8 cellular contexts compared by ENCODE assay signal in the genomic region with DNA sequence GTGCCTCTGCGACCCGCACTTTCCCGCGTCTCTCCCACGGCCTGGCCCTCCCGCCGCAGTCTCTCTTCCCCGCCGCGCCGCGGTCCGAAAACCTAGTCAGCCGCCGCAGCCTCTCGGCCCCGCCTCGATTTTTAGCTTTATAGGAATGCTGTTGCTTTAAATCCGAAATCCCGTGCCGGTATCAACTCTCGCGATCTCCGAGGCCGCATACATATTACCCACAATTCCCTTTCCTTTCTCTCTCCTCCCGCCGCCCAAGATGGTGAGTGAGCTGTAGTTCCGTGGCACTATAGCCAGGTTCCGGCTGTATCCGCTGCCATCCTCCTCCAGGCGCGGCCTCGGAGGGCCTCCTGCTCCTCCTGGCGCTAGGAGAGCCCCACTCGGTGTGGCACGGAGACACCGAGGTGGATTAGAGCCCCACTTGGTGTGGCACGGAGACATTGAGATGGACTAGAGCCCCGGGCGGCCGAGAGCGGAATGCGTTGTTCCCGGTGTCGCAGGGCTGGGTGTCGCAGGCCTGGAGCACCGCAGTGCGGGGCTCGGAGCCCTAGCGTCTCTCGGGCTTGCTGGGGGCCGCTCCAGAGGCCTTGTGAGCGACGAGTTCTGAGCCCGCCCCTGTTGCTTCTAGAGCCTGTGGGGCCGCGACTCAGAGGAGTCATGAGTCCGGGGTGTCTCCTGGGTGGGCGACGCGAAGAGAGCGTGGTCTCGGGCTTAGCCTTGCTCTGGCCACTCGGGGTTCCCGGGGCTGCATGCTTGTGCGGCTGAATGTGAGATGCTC. TPM values are rescaled to one million over a fixed set of nuclear protein-coding genes. Genes with fewer than 3 reads are reported as not detected.
DNase-seq lines count a peak whose midpoint lies in the region; ATAC-seq and TF ChIP-seq lines count a peak whose summit lies in the region.

A gene (minus strand): TSS at position 147 of the 778 bp plus-strand sequence. CDS start 1,469 bp downstream, outside the sequence.
A gene (plus strand): TSS at position 234 of the 778 bp plus-strand sequence. CDS start 26 bp downstream, at position 260.

- DNase-seq in DMS53 (lab: John Stamatoyannopoulos, UW) (peak; percentile 97), LNCaP clone FGC (ENCODE audit: low read depth) (peak; percentile 91), RPMI8226 (peak; percentile 98), fibroblast of lung (ENCODE audit: low read depth in 2 of 2) (peak; percentile 93 to 98)
- peak; percentile 80 to 83 for DNase-seq in activated T-helper 1 cell treated with anti-CD3 and anti-CD28 coated beads, Interleukin-2, amount 50 U/mL, for 16 hours (ENCODE audit: low read depth in 1 of 2, low spot score in 1 of 2)
- DNase-seq in naive thymus-derived CD8-positive, alpha-beta T cell, result peak; percentile 72 to 97 (median 90)
- DNase-seq in stimulated activated naive B cell treated with anti-CD40 and anti-IgM and Interleukin-4, amounts not matched to agents 10 μg/mL and 1 μg/mL and 100 μg/mL, for 72 hours, result peak; percentile 91

- H3K27ac ChIP-seq in fibroblast of lung (ENCODE audit: insufficient read depth, low read length), result peak within 1 kb of the TSS; percentile 92

- H3K4me3 ChIP-seq in LNCaP clone FGC (ENCODE audit: low read depth, low read length) (peak within 1 kb of the TSS; percentile 97), fibroblast of lung (replicated peaks in 1 of 4; ENCODE audit: control extremely low read depth in 1 of 4, insufficient read depth in 1 of 4, low read depth in 3 of 4, low read length in 4 of 4) (peak within 1 kb of the TSS; percentile 81 to 95 (median 92))

- H3K4me1 ChIP-seq in fibroblast of lung (ENCODE audit: control insufficient read depth, extremely low read depth, insufficient read depth, low read length), result peaks cover 11% of the 10 kb centered on the region

- no peaks in the 10 kb centered on the region for H3K9me3 Mint-ChIP-seq in naive thymus-derived CD8-positive, alpha-beta T cell
- no peaks in the 10 kb centered on the region for H3K9me3 Mint-ChIP-seq in stimulated activated naive B cell treated with anti-CD40 and anti-IgM and Interleukin-4, amounts not matched to agents 10 μg/mL and 1 μg/mL and 100 μg/mL, for 72 hours

- H4K20me1 ChIP-seq in fibroblast of lung (ENCODE audit: control insufficient read depth, extremely low read depth, insufficient read depth, low read length), result no peaks in the 10 kb centered on the region

- no peak for TF ChIP-seq CTCF in LNCaP clone FGC (IDR thresholded peaks at IDR 0.05; ENCODE audit: control insufficient read depth, extremely low read depth, insufficient read depth)
- TF ChIP-seq CTCF in fibroblast of lung (conservative IDR thresholded peaks at IDR 0.05 in 1 of 2, IDR thresholded peaks at IDR 0.05 in 1 of 2; ENCODE audit: low read depth in 1 of 2, low read length in 2 of 2), result no peak

- peak within 1 kb of the TSS; percentile 95 to 99 (median 98) for H3K27ac Mint-ChIP-seq in naive thymus-derived CD8-positive, alpha-beta T cell
- peak within 1 kb of the TSS; percentile 100 for H3K27ac Mint-ChIP-seq in stimulated activated naive B cell treated with anti-CD40 and anti-IgM and Interleukin-4, amounts not matched to agents 10 μg/mL and 1 μg/mL and 100 μg/mL, for 72 hours

- peaks cover 35% of the 10 kb centered on the region for H3K36me3 ChIP-seq in fibroblast of lung (ENCODE audit: control insufficient read depth, insufficient read depth, low read length)

- H2AFZ ChIP-seq in fibroblast of lung (ENCODE audit: low read length), result no peak within 1 kb of the TSS

- peaks cover 0 to 66% (median 21%) of the 10 kb centered on the region in 3 donors for H3K36me3 Mint-ChIP-seq in naive thymus-derived CD8-positive, alpha-beta T cell
- H3K36me3 Mint-ChIP-seq in stimulated activated naive B cell treated with anti-CD40 and anti-IgM and Interleukin-4, amounts not matched to agents 10 μg/mL and 1 μg/mL and 100 μg/mL, for 72 hours, result peaks cover 44 to 75% of the 10 kb centered on the region in 2 donors

- H3K27me3 ChIP-seq in fibroblast of lung (ENCODE audit: control insufficient read depth, insufficient read depth, low read length), result no peaks in the 10 kb centered on the region

- no peaks in the 10 kb centered on the region for H3K9me3 ChIP-seq in fibroblast of lung (ENCODE audit: control insufficient read depth, insufficient read depth, low read depth, low read length)

- peaks cover 18 to 46% (median 42%) of the 10 kb centered on the region in 4 donors for H3K4me1 Mint-ChIP-seq in naive thymus-derived CD8-positive, alpha-beta T cell
- H3K4me1 Mint-ChIP-seq in stimulated activated naive B cell treated with anti-CD40 and anti-IgM and Interleukin-4, amounts not matched to agents 10 μg/mL and 1 μg/mL and 100 μg/mL, for 72 hours, result peaks cover 33 to 69% of the 10 kb centered on the region in 2 donors

- H3K9ac ChIP-seq in fibroblast of lung (ENCODE audit: insufficient read depth, low read length), result peak within 1 kb of the TSS; percentile 97

- peak; percentile 75 for ATAC-seq in GM21786 (IDR thresholded peaks at IDR 0.05; ENCODE audit: unreplicated experiment)
- ATAC-seq in naive thymus-derived CD8-positive, alpha-beta T cell, result peak; percentile 87 to 88
- ATAC-seq in stimulated activated naive B cell treated with anti-CD40 and anti-IgM and Interleukin-4, amounts not matched to agents 10 μg/mL and 1 μg/mL and 100 μg/mL, for 72 hours (replicated peaks), result peak; percentile 81 to 83

- no peaks in the 10 kb centered on the region for H3K27me3 Mint-ChIP-seq in naive thymus-derived CD8-positive, alpha-beta T cell
- H3K27me3 Mint-ChIP-seq in stimulated activated naive B cell treated with anti-CD40 and anti-IgM and Interleukin-4, amounts not matched to agents 10 μg/mL and 1 μg/mL and 100 μg/mL, for 72 hours, result no peaks in the 10 kb centered on the region

- peak within 1 kb of the TSS; percentile 100 for H3K4me2 ChIP-seq in fibroblast of lung (ENCODE audit: extremely low read depth, insufficient read depth, low read length)

- POLR2A ChIA-PET in naive thymus-derived CD8-positive, alpha-beta T cell (lab: Charles Lee), result interaction anchor here (0.5 to 7.4 kb wide), 18 partner anchors 8 to 813 kb away, joined by 3 to 106 read pairs (median 4); a partner anchor contains a TSS

- peak within 1 kb of the TSS; percentile 97 to 100 (median 99) for H3K4me3 Mint-ChIP-seq in naive thymus-derived CD8-positive, alpha-beta T cell
- H3K4me3 Mint-ChIP-seq in stimulated activated naive B cell treated with anti-CD40 and anti-IgM and Interleukin-4, amounts not matched to agents 10 μg/mL and 1 μg/mL and 100 μg/mL, for 72 hours, result peak within 1 kb of the TSS; percentile 97 to 99

- H3K79me2 ChIP-seq in fibroblast of lung (ENCODE audit: control insufficient read depth, insufficient read depth, low read length), result peaks cover 43% of the 10 kb centered on the region

RNA-seq across cellular contexts. Expression of the first gene that starts in this region (rescaled TPM):
- 12.8 and 17.8 TPM in 2 replicates for total RNA-seq in fibroblast of lung
- polyA plus RNA-seq in fibroblast of lung, result 13.9 and 14.8 TPM in 2 replicates
- 17.5 and 19.0 TPM in 2 replicates for polyA plus RNA-seq in fibroblast of lung (2012)
- polyA minus RNA-seq in fibroblast of lung (ENCODE audit: low replicate concordance), result 21.4 and 46.8 TPM in 2 replicates
- 10 to 100 TPM; 38.2 to 46.4 TPM for total RNA-seq in naive thymus-derived CD8-positive, alpha-beta T cell
- polyA plus RNA-seq in naive thymus-derived CD8-positive, alpha-beta T cell, result 10 to 100 TPM; 10.3 to 20.6 (median 17.5) TPM

RNA-seq across cellular contexts. Expression of the second gene that starts in this region (rescaled TPM):
- total RNA-seq in fibroblast of lung, result 1,820 and 2,853 TPM in 2 replicates
- 2,991 and 3,227 TPM in 2 replicates for polyA plus RNA-seq in fibroblast of lung
- 2,719 and 2,842 TPM in 2 replicates for polyA plus RNA-seq in fibroblast of lung (2012)
- 2,807 and 2,961 TPM in 2 replicates for polyA minus RNA-seq in fibroblast of lung (ENCODE audit: low replicate concordance)
- 1,000 to 10,000 TPM; 2,300 to 2,355 TPM for total RNA-seq in naive thymus-derived CD8-positive, alpha-beta T cell
- 1,000 to 10,000 TPM; 1,183 to 1,387 (median 1,313) TPM for polyA plus RNA-seq in naive thymus-derived CD8-positive, alpha-beta T cell

Comparison
In these comparisons a context has a peak if more than half of its experiments do, and no peak if none do; other contexts are left out.
1. Peak in every context shown above with its lines: DNase-seq, ATAC-seq, H3K4me3 ChIP-seq and H3K27ac ChIP-seq.